10 cellular contexts compared by ENCODE assay signal in genomic region chr12:26935636-26936378, GRCh38. TPM values are rescaled to one million over a fixed set of nuclear protein-coding genes. Genes with fewer than 3 reads are reported as not detected.
DNase-seq lines count a peak whose midpoint lies in the region; ATAC-seq, FAIRE-seq and TF ChIP-seq lines count a peak whose summit lies in the region.
"Had no signal": no experiment of that assay in that cellular context is flagged by ENCODE, and none has a peak within 500 bp of the region (broad histone marks: within the 10 kb centered on the region; RNA-seq: fewer than 3 reads in every experiment).

No MANE protein-coding gene starts in this region.

- peak overlapping the region; percentile 31; the same call in 1 of the 2 replicates for H3K9ac ChIP-seq in GM12878 (ENCODE audit: control insufficient read depth, insufficient read depth, low read length)

- no peak overlapping the region for H3K27ac ChIP-seq in CD8-positive, alpha-beta T cell (ENCODE audit: low read depth, low read length)
- H3K27ac ChIP-seq in KOPT-K1 (ENCODE audit: low read depth, low read length, poor library complexity, severe bottlenecking) (peak overlapping the region; percentile 87), GM12878 (ENCODE audit: control insufficient read depth, insufficient read depth) (0 out of 2 replicates have a peak overlapping the region, but pooled peaks have one; percentile 26), left lung (no peak overlapping the region)

- no peaks in the 10 kb centered on the region for H3K9me3 Mint-ChIP-seq in CD8-positive, alpha-beta T cell
- no peaks in the 10 kb centered on the region for H3K9me3 Mint-ChIP-seq in natural killer cell

- no peak for DNase-seq in CD8-positive, alpha-beta T cell
- DNase-seq in GM12878 (ENCODE audit: low read depth, low spot score) (no peak), natural killer cell (no peak), left lung (no peak), NCI-H526 (lab: John Stamatoyannopoulos, UW) (no peak), hepatic stellate cell (ENCODE audit: low spot score) (no peak)
- DNase-seq: NCI-H2171 treated with DMSO at 0.1 percent for 48 hours had no signal

- no peaks in the 10 kb centered on the region for H3K27me3 ChIP-seq in CD8-positive, alpha-beta T cell (ENCODE audit: insufficient read depth, low read length)
- no peaks in the 10 kb centered on the region for H3K27me3 ChIP-seq in GM12878 (replicated peaks in 1 of 2; ENCODE audit: control insufficient read depth in 2 of 2, insufficient read depth in 2 of 2, low read length in 1 of 2)
- no peaks in the 10 kb centered on the region for H3K27me3 ChIP-seq in left lung

- POLR2A ChIA-PET in CD8-positive, alpha-beta T cell (lab: Charles Lee): interaction anchor here (0.9 kb wide), 1 partner anchor 87 kb away, joined by 4 read pairs; the partner anchor contains the start of gene MED21
- POLR2A ChIA-PET in GM12878 (lab: Charles Lee): interaction anchor here (1.0 to 1.2 kb wide), 3 partner anchors 9 to 103 kb away, joined by 3 to 4 read pairs (median 3); partner anchors contain the start of gene ITPR2

- in situ Hi-C loops in GM12878 (cut with MboI): no loop called here

- TF ChIP-seq POLR2A in GM12878 (IDR thresholded peaks at IDR 0.05; ENCODE audit: low read depth, low read length): no peak

- RAD21 ChIA-PET in GM12878 (lab: Charles Lee; ENCODE audit: unreplicated experiment): interaction anchor here (1.1 to 2.8 kb wide), 3 partner anchors 36 to 74 kb away, joined by 5 to 10 read pairs (median 8); no protein-coding TSS in a partner anchor

- peaks cover 66% of the 10 kb centered on the region for H3K4me1 Mint-ChIP-seq in CD8-positive, alpha-beta T cell (ENCODE audit: low read depth)
- H3K4me1 Mint-ChIP-seq in natural killer cell: peaks cover 71 to 75% of the 10 kb centered on the region in 2 donors

- H3K4me3 ChIP-seq in CD8-positive, alpha-beta T cell (ENCODE audit: low read depth, low read length): peak overlapping the region; percentile 27
- H3K4me3 ChIP-seq in GM12878 (peak overlapping the region; percentile 99), left lung (no peak overlapping the region)

- no peaks in the 10 kb centered on the region for H3K27me3 Mint-ChIP-seq in CD8-positive, alpha-beta T cell (ENCODE audit: low read depth)
- no peaks in the 10 kb centered on the region for H3K27me3 Mint-ChIP-seq in natural killer cell (ENCODE audit: low read depth in 2 of 2)

- no peak for ATAC-seq in CD8-positive, alpha-beta T cell
- ATAC-seq in GM12878 (no peak), natural killer cell (no peak), left lung (no peak), GM19397 (IDR thresholded peaks at IDR 0.05; ENCODE audit: unreplicated experiment) (no peak)

- H3K36me3 Mint-ChIP-seq in CD8-positive, alpha-beta T cell: peaks cover 43% of the 10 kb centered on the region
- no peaks in the 10 kb centered on the region for H3K36me3 Mint-ChIP-seq in natural killer cell

- peaks cover 33% of the 10 kb centered on the region for H3K4me1 ChIP-seq in CD8-positive, alpha-beta T cell (ENCODE audit: insufficient read depth, low read length)
- no peaks in the 10 kb centered on the region for H3K4me1 ChIP-seq in GM12878 (ENCODE audit: control insufficient read depth, insufficient read depth, low read length)
- H3K4me1 ChIP-seq in left lung: peaks cover 20 to 38% of the 10 kb centered on the region in 2 donors

- H3K4me3 Mint-ChIP-seq in CD8-positive, alpha-beta T cell: peak overlapping the region; percentile 98
- peak overlapping the region; percentile 96 for H3K4me3 Mint-ChIP-seq in natural killer cell

- intact Hi-C loops in CD8-positive, alpha-beta T cell (cut with DNase I, micrococcal nuclease): loop anchor here (2.0 to 10.0 kb wide), 7 partner anchors 36 to 1741 kb away; partner anchors contain the start of genes CCDC91 (in 1 of the 2), DNAI7 (in 1 of the 2), ETFRF1 (in 1 of the 2) and PPFIBP1 (in 1 of the 2)
- intact Hi-C loops in GM12878 (cut with micrococcal nuclease; ENCODE audit: unreplicated experiment): loop anchor here (10.0 kb wide), 2 partner anchors 209 to 309 kb away; partner anchors contain the start of gene STK38L
- intact Hi-C loops in natural killer cell (cut with micrococcal nuclease): no loop called here
- intact Hi-C loops in left lung (cut with DNase I): no loop called here

- H3K4me2 ChIP-seq in GM12878 (ENCODE audit: control insufficient read depth, insufficient read depth): peak overlapping the region; percentile 89

- TF ChIP-seq RAD21 in GM12878 (IDR thresholded peaks at IDR 0.05; ENCODE audit: insufficient read depth, low read depth, low read length): no peak

- H4K20me1 ChIP-seq in GM12878 (ENCODE audit: control insufficient read depth, insufficient read depth): no peaks in the 10 kb centered on the region

- H2AFZ ChIP-seq in GM12878 (ENCODE audit: control insufficient read depth, low read depth, low read length): no peak overlapping the region

- no peak for TF ChIP-seq EP300 in GM12878 (IDR thresholded peaks at IDR 0.05; ENCODE audit: borderline replicate concordance in 1 of 2, control insufficient read depth in 1 of 2, low read depth in 2 of 2, low read length in 2 of 2)

- FAIRE-seq in GM12878 (lab: Jason Lieb, UNC): no peak
- FAIRE-seq: G401.6 had no signal

- H3K9me3 ChIP-seq in CD8-positive, alpha-beta T cell (ENCODE audit: low read length): no peaks in the 10 kb centered on the region
- H3K9me3 ChIP-seq in KOPT-K1 (ENCODE audit: insufficient read depth, low read length, poor library complexity, severe bottlenecking) (no peaks in the 10 kb centered on the region), GM12878 (replicated peaks; ENCODE audit: control insufficient read depth, insufficient read depth, low read length) (no peaks in the 10 kb centered on the region), left lung (no peaks in the 10 kb centered on the region)

- SMC1A ChIA-PET in GM12878 (lab: Charles Lee; ENCODE audit: uncharacterized antibody, unreplicated experiment): interaction anchor here (0.6 to 1.9 kb wide), 8 partner anchors 9 to 75 kb away, joined by 3 to 7 read pairs (median 4); no protein-coding TSS in a partner anchor

- CTCF ChIA-PET in CD8-positive, alpha-beta T cell (lab: Charles Lee): interaction anchor here (0.9 kb wide), 1 partner anchor 50 kb away, joined by 3 read pairs; no protein-coding TSS in a partner anchor
- CTCF ChIA-PET in GM12878 (lab: Yijun Ruan, JAX): interaction anchor here (0.7 to 1.8 kb wide), 6 partner anchors 15 to 389 kb away, joined by 3 to 5 read pairs (median 3); no protein-coding TSS in a partner anchor

- no peak for TF ChIP-seq CTCF in CD8-positive, alpha-beta T cell (IDR thresholded peaks at IDR 0.05)
- TF ChIP-seq CTCF in GM12878 (IDR thresholded peaks at IDR 0.05 in 2 of 3, conservative IDR thresholded peaks at IDR 0.05 in 1 of 3; ENCODE audit: control insufficient read depth in 2 of 3, extremely low read depth in 1 of 3, insufficient read depth in 1 of 3, low read depth in 3 of 3, low read length in 3 of 3) (no peak), natural killer cell (IDR thresholded peaks at IDR 0.05) (no peak), left lung (IDR thresholded peaks at IDR 0.05) (no peak)

- H3K36me3 ChIP-seq in CD8-positive, alpha-beta T cell (ENCODE audit: insufficient read depth, low read length): no peaks in the 10 kb centered on the region
- H3K36me3 ChIP-seq in KOPT-K1 (ENCODE audit: insufficient read depth, low read length): peaks cover 41% of the 10 kb centered on the region
- 0 out of 4 replicates have a peak, but pooled peaks cover 0 to 7% of the 10 kb centered on the region in 2 experiments for H3K36me3 ChIP-seq in GM12878 (ENCODE audit: control insufficient read depth in 2 of 2, insufficient read depth in 2 of 2, low read length in 1 of 2)
- peaks cover 0 to 4% of the 10 kb centered on the region in 2 donors for H3K36me3 ChIP-seq in left lung

- H3K79me2 ChIP-seq in GM12878 (ENCODE audit: control insufficient read depth, insufficient read depth, low read length): peaks cover 81% of the 10 kb centered on the region

- no TSS peak for BruUV-seq in GM12878 (replicated peaks; lab: Mats Ljungman, UMichigan)

- WGBS in GM12878 (ENCODE audit: insufficient coverage, insufficient replicate concordance, low lambda C conversion rate, missing lambda C conversion rate): 63% methylated on average over 7 of the region's 7 CpGs

- H3K27ac Mint-ChIP-seq in CD8-positive, alpha-beta T cell: peak overlapping the region; percentile 97
- peak overlapping the region; percentile 93 to 94 for H3K27ac Mint-ChIP-seq in natural killer cell

RNA-seq across cellular contexts. Expression of gene INTS13, which starts 2.0 kb away (rescaled TPM):
- 10 to 100 TPM; 11.8 to 12.1 TPM for total RNA-seq in CD8-positive, alpha-beta T cell
- total RNA-seq in GM12878 (2013; cell fraction: nucleolus; rRNA removed): 52.1 and 75.6 TPM in 2 replicates
- 38.8 and 53.1 TPM in 2 replicates for total RNA-seq in GM12878 (2014; rRNA removed)
- 65.1 and 72.0 TPM in 2 replicates for total RNA-seq in GM12878 (2014; rRNA removed; fragmentation: Illumina TruSeq; extraction: Trizol)
- 34.3 and 37.5 TPM in 2 replicates for total RNA-seq in GM12878 (2021)
- 18.2 TPM for polyA plus RNA-seq in GM12878 (2011; ENCODE audit: low read depth)
- polyA plus RNA-seq in GM12878 (2011; rRNA removed): 65.3 and 126 TPM in 2 replicates
- 16.8 and 28.7 TPM in 2 replicates for polyA plus RNA-seq in GM12878 (2011; cell fraction: cytosol; rRNA removed)
- 26.3 and 31.2 TPM in 2 replicates for polyA plus RNA-seq in GM12878 (2011; cell fraction: nucleus; rRNA removed)
- polyA plus RNA-seq in GM12878 (2012): 45.2 and 53.6 TPM in 2 replicates
- polyA plus RNA-seq in GM12878 (2014; fragmentation: Illumina TruSeq; extraction: Trizol): 54.5 and 72.0 TPM in 2 replicates
- 10 to 100 TPM; 43.4 to 65.4 TPM for polyA plus RNA-seq in GM12878 (2014; fragmentation: Nextera tagmentation; extraction: Ambion mirVana)
- polyA plus RNA-seq in GM12878 (2014; rRNA removed): 33.4 and 35.3 TPM in 2 replicates
- polyA plus RNA-seq in GM12878 (2016; fragmentation: Nextera tagmentation; extraction: Ambion mirVana): 10 to 100 TPM; 70.6 to 71.7 TPM
- polyA minus RNA-seq in GM12878 (2011; rRNA and poly(A)+ RNA removed): 47.7 and 77.4 TPM in 2 replicates
- 36.5 and 48.5 TPM in 2 replicates for polyA minus RNA-seq in GM12878 (2011; cell fraction: cytosol; rRNA and poly(A)+ RNA removed)
- 30.1 and 42.6 TPM in 2 replicates for polyA minus RNA-seq in GM12878 (2011; cell fraction: nucleus; rRNA and poly(A)+ RNA removed)
- 10 to 100 TPM; 17.5 to 20.8 (median 19.8) TPM for total RNA-seq in natural killer cell
- 10 to 100 TPM; 17.1 to 22.1 TPM for total RNA-seq in left lung

RNA-seq across cellular contexts. Expression of gene FGFR1OP2, which starts 2.5 kb away (rescaled TPM):
- 10 to 100 TPM; 44.1 to 47.5 TPM for total RNA-seq in CD8-positive, alpha-beta T cell
- 137 and 147 TPM in 2 replicates for total RNA-seq in GM12878 (2013; cell fraction: nucleolus; rRNA removed)
- 28.5 and 31.2 TPM in 2 replicates for total RNA-seq in GM12878 (2014; rRNA removed)
- total RNA-seq in GM12878 (2014; rRNA removed; fragmentation: Illumina TruSeq; extraction: Trizol): 41.9 and 44.0 TPM in 2 replicates
- total RNA-seq in GM12878 (2021): 30.1 and 32.7 TPM in 2 replicates
- polyA plus RNA-seq in GM12878 (2011; ENCODE audit: low read depth): 19.2 TPM
- polyA plus RNA-seq in GM12878 (2011; rRNA removed): 59.1 and 121 TPM in 2 replicates
- polyA plus RNA-seq in GM12878 (2011; cell fraction: cytosol; rRNA removed): 18.8 and 19.1 TPM in 2 replicates
- polyA plus RNA-seq in GM12878 (2011; cell fraction: nucleus; rRNA removed): 37.2 and 38.1 TPM in 2 replicates
- polyA plus RNA-seq in GM12878 (2012): 25.7 and 40.1 TPM in 2 replicates
- 36.7 and 47.3 TPM in 2 replicates for polyA plus RNA-seq in GM12878 (2014; fragmentation: Illumina TruSeq; extraction: Trizol)
- 10 to 100 TPM; 29.0 to 32.2 TPM for polyA plus RNA-seq in GM12878 (2014; fragmentation: Nextera tagmentation; extraction: Ambion mirVana)
- 32.0 and 39.9 TPM in 2 replicates for polyA plus RNA-seq in GM12878 (2014; rRNA removed)
- polyA plus RNA-seq in GM12878 (2016; fragmentation: Nextera tagmentation; extraction: Ambion mirVana): 10 to 100 TPM; 45.4 to 51.4 TPM
- polyA minus RNA-seq in GM12878 (2011; rRNA and poly(A)+ RNA removed): 33.8 and 41.3 TPM in 2 replicates
- 24.0 and 29.0 TPM in 2 replicates for polyA minus RNA-seq in GM12878 (2011; cell fraction: cytosol; rRNA and poly(A)+ RNA removed)
- polyA minus RNA-seq in GM12878 (2011; cell fraction: nucleus; rRNA and poly(A)+ RNA removed): 24.5 and 37.5 TPM in 2 replicates
- total RNA-seq in natural killer cell: 10 to 100 TPM; 43.3 to 59.9 (median 45.3) TPM
- 10 to 100 TPM; 44.0 to 53.5 TPM for total RNA-seq in left lung

Comparison
In these comparisons a context has a peak if more than half of its experiments do, and no peak if none do; other contexts are left out.
1. H3K27ac ChIP-seq: peak in KOPT-K1 (single experiment) and GM12878 (single experiment); none in CD8-positive, alpha-beta T cell (single experiment) and left lung (0 of 2).
2. H3K4me3 ChIP-seq: peak in CD8-positive, alpha-beta T cell (single experiment) and GM12878 (single experiment); none in left lung (0 of 2).
3. intact Hi-C loops: an anchor here in CD8-positive, alpha-beta T cell (2.0 to 10.0 kb wide) and GM12878 (10.0 kb wide); none called in natural killer cell and left lung.